Comparison of ENCODE assay signal across 1 cellular context in genomic region chr17:82593590-82594087, GRCh38.
TF ChIP-seq lines count a peak whose summit lies in the region.

No MANE protein-coding gene starts in this region.

TF ChIP-seq in HepG2, 621 proteins besides CTCF, POLR2A, EP300 and RAD21 (continued from another document and continues in another):
- no peak for TF ChIP-seq HNRNPH1 (optimal IDR thresholded peaks at IDR 0.05; ENCODE audit: low read depth, low read length)
- no peak for TF ChIP-seq ZFP36L1 (CRISPR knock-in tag; IDR thresholded peaks at IDR 0.05)
- peak; percentile 62 for TF ChIP-seq AGO2 (optimal IDR thresholded peaks at IDR 0.05; ENCODE audit: low read depth, low read length)
- TF ChIP-seq ZNF7 (CRISPR knock-in tag; IDR thresholded peaks at IDR 0.05), result no peak
- no peak for TF ChIP-seq SMARCE1 (IDR thresholded peaks at IDR 0.05; ENCODE audit: borderline replicate concordance)
- 0 out of 2 replicates have a peak, but pooled peaks have one; percentile 26 for TF ChIP-seq PITX1 (CRISPR knock-in tag; IDR thresholded peaks at IDR 0.05)
- no peak for TF ChIP-seq ELF4 (CRISPR knock-in tag; IDR thresholded peaks at IDR 0.05; ENCODE audit: borderline replicate concordance)
- peak; percentile 52 for TF ChIP-seq ZNF687 (CRISPR knock-in tag; IDR thresholded peaks at IDR 0.05)
- TF ChIP-seq HNRNPUL1 (IDR thresholded peaks at IDR 0.05; ENCODE audit: low read depth, low read length), result no peak
- TF ChIP-seq ZSCAN25 (CRISPR knock-in tag; IDR thresholded peaks at IDR 0.05), result no peak
- no peak for TF ChIP-seq HOXD1 (CRISPR knock-in tag; IDR thresholded peaks at IDR 0.05)
- no peak for TF ChIP-seq JARID2 (CRISPR knock-in tag; IDR thresholded peaks at IDR 0.05; ENCODE audit: insufficient replicate concordance)
- no peak for TF ChIP-seq NFE2L1 (CRISPR knock-in tag; IDR thresholded peaks at IDR 0.05; ENCODE audit: borderline replicate concordance)
- TF ChIP-seq YY1 (IDR thresholded peaks at IDR 0.05; ENCODE audit: insufficient read depth, insufficient replicate concordance, low read depth, low read length), result no peak
- peak; percentile 77; the same call in 1 of the 2 replicates for TF ChIP-seq DZIP1 (CRISPR knock-in tag; IDR thresholded peaks at IDR 0.05)
- no peak for TF ChIP-seq ZFP90 (CRISPR knock-in tag; IDR thresholded peaks at IDR 0.05; ENCODE audit: borderline replicate concordance)
- no peak for TF ChIP-seq ELF1 (CRISPR knock-in tag; IDR thresholded peaks at IDR 0.05)
- no peak for TF ChIP-seq KLF11 (CRISPR knock-in tag; IDR thresholded peaks at IDR 0.05)
- no peak for TF ChIP-seq ZNF577 (CRISPR knock-in tag; IDR thresholded peaks at IDR 0.05; ENCODE audit: borderline replicate concordance, low read depth)
- no peak for TF ChIP-seq ZNF18 (CRISPR knock-in tag; IDR thresholded peaks at IDR 0.05; ENCODE audit: insufficient replicate concordance)
- TF ChIP-seq ZNF569 (CRISPR knock-in tag; IDR thresholded peaks at IDR 0.05; ENCODE audit: borderline replicate concordance), result no peak
- TF ChIP-seq ZBTB7A (CRISPR knock-in tag; IDR thresholded peaks at IDR 0.05), result no peak
- TF ChIP-seq ARID2 (CRISPR knock-in tag; IDR thresholded peaks at IDR 0.05; ENCODE audit: borderline replicate concordance), result no peak
- TF ChIP-seq PATZ1 (CRISPR knock-in tag; IDR thresholded peaks at IDR 0.05), result no peak
- TF ChIP-seq ZNF510 (CRISPR knock-in tag; IDR thresholded peaks at IDR 0.05; ENCODE audit: low read depth), result no peak
- no peak for TF ChIP-seq ZNF572 (CRISPR knock-in tag; IDR thresholded peaks at IDR 0.05)
- TF ChIP-seq PRMT3 (CRISPR knock-in tag; IDR thresholded peaks at IDR 0.05; ENCODE audit: borderline replicate concordance, low read depth), result no peak
- TF ChIP-seq PHF8 (CRISPR knock-in tag; IDR thresholded peaks at IDR 0.05), result peak; percentile 35; the same call in 1 of the 2 replicates
- no peak for TF ChIP-seq ZKSCAN1 (IDR thresholded peaks at IDR 0.05; ENCODE audit: low read length)
- TF ChIP-seq ZNF558 (CRISPR knock-in tag; IDR thresholded peaks at IDR 0.05; ENCODE audit: borderline replicate concordance), result no peak
- no peak for TF ChIP-seq ARID5B (CRISPR knock-in tag; IDR thresholded peaks at IDR 0.05)
- 0 out of 2 replicates have a peak, but pooled peaks have one; percentile 45 for TF ChIP-seq ZNF761 (CRISPR knock-in tag; conservative IDR thresholded peaks at IDR 0.05)
- TF ChIP-seq MAFG (CRISPR knock-in tag; IDR thresholded peaks at IDR 0.05), result no peak
- TF ChIP-seq ZFYVE20 (CRISPR knock-in tag; IDR thresholded peaks at IDR 0.05; ENCODE audit: borderline replicate concordance, low read depth), result no peak
- no peak for TF ChIP-seq PLSCR1 (CRISPR knock-in tag; IDR thresholded peaks at IDR 0.05; ENCODE audit: borderline replicate concordance)
- no peak for TF ChIP-seq ZNF567 (CRISPR knock-in tag; IDR thresholded peaks at IDR 0.05; ENCODE audit: borderline replicate concordance)
- no peak for TF ChIP-seq DPF2 (CRISPR knock-in tag; IDR thresholded peaks at IDR 0.05; ENCODE audit: borderline replicate concordance, low read depth)
- TF ChIP-seq SKI (IDR thresholded peaks at IDR 0.05; ENCODE audit: partially characterized antibody), result no peak
- TF ChIP-seq FOXM1 (CRISPR knock-in tag; IDR thresholded peaks at IDR 0.05), result no peak
- TF ChIP-seq E2F2 (CRISPR knock-in tag; IDR thresholded peaks at IDR 0.05; ENCODE audit: borderline replicate concordance), result no peak
- no peak for TF ChIP-seq ZNF160 (CRISPR knock-in tag; IDR thresholded peaks at IDR 0.05)
- TF ChIP-seq SP2 (CRISPR knock-in tag; IDR thresholded peaks at IDR 0.05), result no peak
- TF ChIP-seq MXD3 (CRISPR knock-in tag; IDR thresholded peaks at IDR 0.05), result no peak
- no peak for TF ChIP-seq SYNCRIP (IDR thresholded peaks at IDR 0.05; ENCODE audit: insufficient read depth, low read depth, low read length)
- TF ChIP-seq ZNF460 (CRISPR knock-in tag; IDR thresholded peaks at IDR 0.05; ENCODE audit: borderline replicate concordance), result no peak
- no peak for TF ChIP-seq ZBTB26 (CRISPR knock-in tag; IDR thresholded peaks at IDR 0.05; ENCODE audit: borderline replicate concordance)
- TF ChIP-seq MTF1 (CRISPR knock-in tag; IDR thresholded peaks at IDR 0.05), result no peak
- no peak for TF ChIP-seq ZNF605 (CRISPR knock-in tag; IDR thresholded peaks at IDR 0.05)
